Comparison of ENCODE assay signal across 1 cellular context in genomic region chr11:117985953-117986887, GRCh38.
TF ChIP-seq lines count a peak whose summit lies in the region.

Gene IL10RA (plus strand): TSS chr11:117986394. CDS start chr11:117986468, 74 bp downstream.

TF ChIP-seq in K562, 482 proteins besides CTCF, POLR2A, EP300 and RAD21 (continued from another document and continues in another):
- TF ChIP-seq GABPB1 (CRISPR knock-in tag; IDR thresholded peaks at IDR 0.05) = peak; percentile 57
- no peak for TF ChIP-seq HNRNPLL (IDR thresholded peaks at IDR 0.05; ENCODE audit: low read depth, low read length, poor library complexity, severe bottlenecking)
- TF ChIP-seq RFX5 (IDR thresholded peaks at IDR 0.05; ENCODE audit: low read depth, low read length) = no peak
- TF ChIP-seq GABPA (tag; conservative IDR thresholded peaks at IDR 0.05; ENCODE audit: low read depth) = no peak
- no peak for TF ChIP-seq ZNF239 (CRISPR knock-in tag; IDR thresholded peaks at IDR 0.05)
- no peak for TF ChIP-seq EWSR1 (IDR thresholded peaks at IDR 0.05; ENCODE audit: borderline replicate concordance, low read depth, partially characterized antibody)
- TF ChIP-seq FOXP4 (CRISPR knock-in tag; IDR thresholded peaks at IDR 0.05; ENCODE audit: borderline replicate concordance) = peak; percentile 99
- peak; percentile 28 to 37; a peak in 2 of 4 replicates for TF ChIP-seq MLLT1 (IDR thresholded peaks at IDR 0.05)
- TF ChIP-seq MCM2 (IDR thresholded peaks at IDR 0.05; ENCODE audit: low read depth) = no peak
- TF ChIP-seq CC2D1A (IDR thresholded peaks at IDR 0.05) = no peak
- no peak for TF ChIP-seq NFXL1 (CRISPR knock-in tag; IDR thresholded peaks at IDR 0.05)
- TF ChIP-seq HMG20B (CRISPR knock-in tag; IDR thresholded peaks at IDR 0.05) = no peak
- TF ChIP-seq, protein P1, sequence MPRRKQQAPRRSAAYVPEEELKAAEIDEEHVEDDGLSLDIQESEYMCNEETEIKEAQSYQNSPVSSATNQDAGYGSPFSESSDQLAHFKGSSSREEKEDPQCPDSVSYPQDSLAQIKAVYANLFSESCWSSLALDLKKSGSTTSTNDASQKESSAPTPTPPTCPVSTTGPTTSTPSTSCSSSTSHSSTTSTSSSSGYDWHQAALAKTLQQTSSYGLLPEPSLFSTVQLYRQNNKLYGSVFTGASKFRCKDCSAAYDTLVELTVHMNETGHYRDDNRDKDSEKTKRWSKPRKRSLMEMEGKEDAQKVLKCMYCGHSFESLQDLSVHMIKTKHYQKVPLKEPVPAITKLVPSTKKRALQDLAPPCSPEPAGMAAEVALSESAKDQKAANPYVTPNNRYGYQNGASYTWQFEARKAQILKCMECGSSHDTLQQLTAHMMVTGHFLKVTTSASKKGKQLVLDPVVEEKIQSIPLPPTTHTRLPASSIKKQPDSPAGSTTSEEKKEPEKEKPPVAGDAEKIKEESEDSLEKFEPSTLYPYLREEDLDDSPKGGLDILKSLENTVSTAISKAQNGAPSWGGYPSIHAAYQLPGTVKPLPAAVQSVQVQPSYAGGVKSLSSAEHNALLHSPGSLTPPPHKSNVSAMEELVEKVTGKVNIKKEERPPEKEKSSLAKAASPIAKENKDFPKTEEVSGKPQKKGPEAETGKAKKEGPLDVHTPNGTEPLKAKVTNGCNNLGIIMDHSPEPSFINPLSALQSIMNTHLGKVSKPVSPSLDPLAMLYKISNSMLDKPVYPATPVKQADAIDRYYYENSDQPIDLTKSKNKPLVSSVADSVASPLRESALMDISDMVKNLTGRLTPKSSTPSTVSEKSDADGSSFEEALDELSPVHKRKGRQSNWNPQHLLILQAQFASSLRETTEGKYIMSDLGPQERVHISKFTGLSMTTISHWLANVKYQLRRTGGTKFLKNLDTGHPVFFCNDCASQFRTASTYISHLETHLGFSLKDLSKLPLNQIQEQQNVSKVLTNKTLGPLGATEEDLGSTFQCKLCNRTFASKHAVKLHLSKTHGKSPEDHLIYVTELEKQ (CRISPR knock-in tag; IDR thresholded peaks at IDR 0.05) = no peak
- peak; percentile 92 for TF ChIP-seq EP400 (IDR thresholded peaks at IDR 0.05)
- TF ChIP-seq HDGF (IDR thresholded peaks at IDR 0.05) = 0 out of 2 replicates have a peak, but pooled peaks have one; percentile 57
- no peak for TF ChIP-seq ZNF277 (CRISPR knock-in tag; IDR thresholded peaks at IDR 0.05; ENCODE audit: borderline replicate concordance)
- TF ChIP-seq BRCA1 (IDR thresholded peaks at IDR 0.05) = no peak
- TF ChIP-seq BRCA1 (CRISPR knock-in tag; IDR thresholded peaks at IDR 0.05) = 0 out of 2 replicates have a peak, but pooled peaks have one; percentile 60
- TF ChIP-seq CBX1 (IDR thresholded peaks at IDR 0.05; ENCODE audit: low read depth) = peak; percentile 33; the same call in 1 of the 2 replicates
- no peak for TF ChIP-seq ATF4 (CRISPR knock-in tag; IDR thresholded peaks at IDR 0.05)
- TF ChIP-seq ZNF561 (CRISPR knock-in tag; conservative IDR thresholded peaks at IDR 0.05) = no peak
- no peak for TF ChIP-seq ZNF75A (CRISPR knock-in tag; IDR thresholded peaks at IDR 0.05)
- TF ChIP-seq, protein P2, sequence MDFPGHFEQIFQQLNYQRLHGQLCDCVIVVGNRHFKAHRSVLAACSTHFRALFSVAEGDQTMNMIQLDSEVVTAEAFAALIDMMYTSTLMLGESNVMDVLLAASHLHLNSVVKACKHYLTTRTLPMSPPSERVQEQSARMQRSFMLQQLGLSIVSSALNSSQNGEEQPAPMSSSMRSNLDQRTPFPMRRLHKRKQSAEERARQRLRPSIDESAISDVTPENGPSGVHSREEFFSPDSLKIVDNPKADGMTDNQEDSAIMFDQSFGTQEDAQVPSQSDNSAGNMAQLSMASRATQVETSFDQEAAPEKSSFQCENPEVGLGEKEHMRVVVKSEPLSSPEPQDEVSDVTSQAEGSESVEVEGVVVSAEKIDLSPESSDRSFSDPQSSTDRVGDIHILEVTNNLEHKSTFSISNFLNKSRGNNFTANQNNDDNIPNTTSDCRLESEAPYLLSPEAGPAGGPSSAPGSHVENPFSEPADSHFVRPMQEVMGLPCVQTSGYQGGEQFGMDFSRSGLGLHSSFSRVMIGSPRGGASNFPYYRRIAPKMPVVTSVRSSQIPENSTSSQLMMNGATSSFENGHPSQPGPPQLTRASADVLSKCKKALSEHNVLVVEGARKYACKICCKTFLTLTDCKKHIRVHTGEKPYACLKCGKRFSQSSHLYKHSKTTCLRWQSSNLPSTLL (IDR thresholded peaks at IDR 0.05) = no peak
- TF ChIP-seq POLR3A (IDR thresholded peaks at IDR 0.05; ENCODE audit: borderline replicate concordance, extremely low read depth, insufficient read depth, insufficient read length) = no peak
- peak in 1 of 2 experiments; percentile 50; a peak in 1 of 4 replicates for TF ChIP-seq CSDE1 (IDR thresholded peaks at IDR 0.05)
- TF ChIP-seq MAFF (IDR thresholded peaks at IDR 0.05; ENCODE audit: low read length) = no peak
- no peak for TF ChIP-seq HBP1 (CRISPR knock-in tag; IDR thresholded peaks at IDR 0.05)
- TF ChIP-seq CHD1 (IDR thresholded peaks at IDR 0.05; ENCODE audit: low read length) = no peak
- TF ChIP-seq ZNF316 (IDR thresholded peaks at IDR 0.05) = no peak
- TF ChIP-seq POLR2B (IDR thresholded peaks at IDR 0.05; ENCODE audit: low read depth, partially characterized antibody) = peak; percentile 80
- TF ChIP-seq CEBPG (CRISPR knock-in tag; IDR thresholded peaks at IDR 0.05) = peak; percentile 60; the same call in 1 of the 2 replicates
- TF ChIP-seq CEBPG (tag; conservative IDR thresholded peaks at IDR 0.05 in 1 of 2, IDR thresholded peaks at IDR 0.05 in 1 of 2) = no peak
- no peak for TF ChIP-seq GTF2B (IDR thresholded peaks at IDR 0.05; ENCODE audit: extremely low read depth, insufficient read length)
- peak; percentile 27; the same call in 1 of the 2 replicates for TF ChIP-seq TOE1 (IDR thresholded peaks at IDR 0.05; ENCODE audit: borderline replicate concordance)
- 0 out of 2 replicates have a peak, but pooled peaks have one; percentile 44 for TF ChIP-seq TOE1 (CRISPR knock-in tag; IDR thresholded peaks at IDR 0.05; ENCODE audit: borderline replicate concordance, low read depth)
- TF ChIP-seq RB1 (IDR thresholded peaks at IDR 0.05; ENCODE audit: low read depth) = peak; percentile 55
- peak; percentile 97 for TF ChIP-seq ZFX (CRISPR knock-in tag; IDR thresholded peaks at IDR 0.05)
- TF ChIP-seq ZNF444 (CRISPR knock-in tag; IDR thresholded peaks at IDR 0.05) = no peak
- TF ChIP-seq ZNF253 (CRISPR knock-in tag; conservative IDR thresholded peaks at IDR 0.05) = no peak
- TF ChIP-seq NR4A1 (CRISPR knock-in tag; IDR thresholded peaks at IDR 0.05) = no peak
- TF ChIP-seq NR4A1 (tag; IDR thresholded peaks at IDR 0.05) = peak; percentile 86; the same call in 1 of the 2 replicates
- TF ChIP-seq, protein P3, sequence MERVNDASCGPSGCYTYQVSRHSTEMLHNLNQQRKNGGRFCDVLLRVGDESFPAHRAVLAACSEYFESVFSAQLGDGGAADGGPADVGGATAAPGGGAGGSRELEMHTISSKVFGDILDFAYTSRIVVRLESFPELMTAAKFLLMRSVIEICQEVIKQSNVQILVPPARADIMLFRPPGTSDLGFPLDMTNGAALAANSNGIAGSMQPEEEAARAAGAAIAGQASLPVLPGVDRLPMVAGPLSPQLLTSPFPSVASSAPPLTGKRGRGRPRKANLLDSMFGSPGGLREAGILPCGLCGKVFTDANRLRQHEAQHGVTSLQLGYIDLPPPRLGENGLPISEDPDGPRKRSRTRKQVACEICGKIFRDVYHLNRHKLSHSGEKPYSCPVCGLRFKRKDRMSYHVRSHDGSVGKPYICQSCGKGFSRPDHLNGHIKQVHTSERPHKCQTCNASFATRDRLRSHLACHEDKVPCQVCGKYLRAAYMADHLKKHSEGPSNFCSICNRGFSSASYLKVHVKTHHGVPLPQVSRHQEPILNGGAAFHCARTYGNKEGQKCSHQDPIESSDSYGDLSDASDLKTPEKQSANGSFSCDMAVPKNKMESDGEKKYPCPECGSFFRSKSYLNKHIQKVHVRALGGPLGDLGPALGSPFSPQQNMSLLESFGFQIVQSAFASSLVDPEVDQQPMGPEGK (CRISPR knock-in tag; IDR thresholded peaks at IDR 0.05; ENCODE audit: borderline replicate concordance) = no peak
- no peak for TF ChIP-seq CREBBP (IDR thresholded peaks at IDR 0.05; ENCODE audit: low read depth, low read length)
- TF ChIP-seq ERF (CRISPR knock-in tag; IDR thresholded peaks at IDR 0.05) = no peak
- TF ChIP-seq ETV1 (tag; conservative IDR thresholded peaks at IDR 0.05; ENCODE audit: low read depth) = 0 out of 2 replicates have a peak, but pooled peaks have one; percentile 33
- TF ChIP-seq USF2 (CRISPR knock-in tag; IDR thresholded peaks at IDR 0.05) = no peak
